ENCODE assay signal across 21 cellular contexts in the genomic region with DNA sequence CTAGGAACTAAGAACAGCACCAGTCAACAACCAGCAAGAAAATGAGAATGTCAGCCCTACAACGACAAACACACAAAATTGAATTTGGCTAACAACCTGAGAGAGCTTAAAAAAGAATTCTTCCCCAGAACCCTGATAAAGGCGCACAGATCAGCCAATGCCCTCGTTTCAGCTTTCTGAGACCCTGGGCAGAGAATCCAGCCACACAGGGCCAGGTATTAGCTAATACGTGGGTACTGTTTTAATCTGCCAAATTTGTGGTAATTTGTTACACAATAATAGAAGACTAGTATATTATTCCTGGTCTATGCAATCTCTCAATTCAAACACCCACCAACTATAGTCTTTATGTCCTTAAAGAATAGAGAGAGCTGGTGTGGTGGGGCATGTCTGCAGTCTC.
"Had no signal": no experiment of that assay in that cellular context is flagged by ENCODE, and none has a peak within 500 bp of the region (broad histone marks: within the 10 kb centered on the region; RNA-seq: fewer than 3 reads in every experiment).

No MANE protein-coding gene starts in this region.

- H3K27me3 ChIP-seq: colonic mucosa, esophagus squamous epithelium, gastrocnemius medialis, heart right ventricle had no signal

- H3K36me3 ChIP-seq: colonic mucosa, esophagus squamous epithelium, gastrocnemius medialis, heart right ventricle, left ventricle myocardium inferior, lower lobe of right lung had no signal

- H3K9me3 ChIP-seq: colonic mucosa, esophagus squamous epithelium, gastrocnemius medialis, heart right ventricle, left ventricle myocardium inferior, lower lobe of right lung had no signal

- H3K4me1 ChIP-seq: esophagus squamous epithelium, gastrocnemius medialis, left ventricle myocardium inferior, lower lobe of right lung had no signal

- H3K27ac ChIP-seq: colonic mucosa, epithelial cell of prostate, esophagus squamous epithelium, gastrocnemius medialis, heart right ventricle, left ventricle myocardium inferior, lower lobe of right lung had no signal

- ATAC-seq: esophagus mucosa, gastrocnemius medialis, heart right ventricle, left cardiac atrium, lower lobe of right lung had no signal

- H3K27me3 Mint-ChIP-seq: dendritic cell treated with granulocyte-macrophage colony-stimulating factor and Interleukin-4, amounts not matched to agents 40 ng/mL and 50 ng/mL, for 4 days had no signal

- H3K9me3 Mint-ChIP-seq: dendritic cell treated with granulocyte-macrophage colony-stimulating factor and Interleukin-4, amounts not matched to agents 40 ng/mL and 50 ng/mL, for 4 days had no signal

- H3K27ac Mint-ChIP-seq: dendritic cell treated with granulocyte-macrophage colony-stimulating factor and Interleukin-4, amounts not matched to agents 40 ng/mL and 50 ng/mL, for 4 days had no signal

- H3K4me3 ChIP-seq: colonic mucosa, esophagus squamous epithelium, gastrocnemius medialis, heart right ventricle, left ventricle myocardium inferior, lower lobe of right lung had no signal

- H3K4me3 Mint-ChIP-seq: dendritic cell treated with granulocyte-macrophage colony-stimulating factor and Interleukin-4, amounts not matched to agents 40 ng/mL and 50 ng/mL, for 4 days had no signal

- DNase-seq: cerebellar nuclear complex; colonic mucosa; cortex of kidney; effector CD8-positive, alpha-beta T cell; erythroblast; esophagus squamous epithelium; foreskin fibroblast; foreskin melanocyte; gastrocnemius medialis; glutamatergic neuron; head of caudate nucleus; heart right ventricle; hippocampal formation; left cardiac atrium; left ventricle myocardium inferior; lower lobe of right lung; mesenchymal stem cell; midbrain had no signal
